Comparison of ENCODE assay signal across 9 cellular contexts in genomic region chr22:29994941-29995340, GRCh38.
DNase-seq lines count a peak whose midpoint lies in the region; ATAC-seq and TF ChIP-seq lines count a peak whose summit lies in the region.
"Had no signal": no experiment of that assay in that cellular context is flagged by ENCODE, and none has a peak within 500 bp of the region (broad histone marks: within the 10 kb centered on the region; RNA-seq: fewer than 3 reads in every experiment).

No MANE protein-coding gene starts in this region.

- CTCF ChIA-PET in CD8-positive, alpha-beta T cell (lab: Charles Lee) = interaction anchor here (2.1 to 4.0 kb wide), 2 partner anchors 11 to 369 kb away, joined by 7 to 31 read pairs; no protein-coding TSS in a partner anchor
- CTCF ChIA-PET in naive thymus-derived CD4-positive, alpha-beta T cell (lab: Charles Lee) = no interaction called here

- H3K4me3 ChIP-seq in CD8-positive, alpha-beta T cell (ENCODE audit: low read depth, low read length) = no peak overlapping the region
- peak overlapping the region; percentile 41 to 44 for H3K4me3 ChIP-seq in duodenal mucosa (ENCODE audit: low read depth in 1 of 2, low read length in 2 of 2)
- no peak overlapping the region for H3K4me3 ChIP-seq in naive thymus-derived CD4-positive, alpha-beta T cell (ENCODE audit: low read length)

- intact Hi-C loops in CD8-positive, alpha-beta T cell (cut with DNase I, micrococcal nuclease) = loop anchor here in 1 of 2 experiments (5.0 kb wide), 1 partner anchor 108 kb away; no protein-coding TSS in a partner anchor
- intact Hi-C loops in naive thymus-derived CD4-positive, alpha-beta T cell (cut with micrococcal nuclease) = no loop called here

- peaks cover 14% of the 10 kb centered on the region for H3K36me3 ChIP-seq in CD8-positive, alpha-beta T cell (ENCODE audit: insufficient read depth, low read length)
- peaks cover 6 to 31% of the 10 kb centered on the region in 2 donors for H3K36me3 ChIP-seq in duodenal mucosa (ENCODE audit: control insufficient read depth in 1 of 2, insufficient read depth in 2 of 2, low read length in 2 of 2)
- H3K36me3 ChIP-seq in naive thymus-derived CD4-positive, alpha-beta T cell (ENCODE audit: control insufficient read depth in 2 of 3, insufficient read depth in 3 of 3, low read length in 3 of 3) = peaks cover 10 to 36% (median 13%) of the 10 kb centered on the region in 3 experiments

- no peaks in the 10 kb centered on the region for H3K27me3 ChIP-seq in CD8-positive, alpha-beta T cell (ENCODE audit: insufficient read depth, low read length)
- H3K27me3 ChIP-seq in duodenal mucosa (ENCODE audit: control insufficient read depth in 1 of 2, insufficient read depth in 2 of 2, low read length in 2 of 2) = no peaks in the 10 kb centered on the region
- H3K27me3 ChIP-seq in naive thymus-derived CD4-positive, alpha-beta T cell (ENCODE audit: control insufficient read depth in 2 of 2, insufficient read depth in 2 of 2, low read length in 2 of 2) = no peaks in the 10 kb centered on the region

- peaks cover 67% of the 10 kb centered on the region for H3K36me3 Mint-ChIP-seq in CD8-positive, alpha-beta T cell
- peaks cover 7 to 29% (median 12%) of the 10 kb centered on the region in 5 donors for H3K36me3 Mint-ChIP-seq in naive thymus-derived CD4-positive, alpha-beta T cell

- H3K4me1 ChIP-seq in CD8-positive, alpha-beta T cell (ENCODE audit: insufficient read depth, low read length) = no peaks in the 10 kb centered on the region
- peaks cover 10 to 15% of the 10 kb centered on the region in 2 donors for H3K4me1 ChIP-seq in duodenal mucosa (ENCODE audit: control insufficient read depth in 1 of 2, insufficient read depth in 2 of 2, low read length in 2 of 2)
- H3K4me1 ChIP-seq in naive thymus-derived CD4-positive, alpha-beta T cell (ENCODE audit: control insufficient read depth in 2 of 2, insufficient read depth in 2 of 2, low read length in 2 of 2) = no peaks in the 10 kb centered on the region

- no peaks in the 10 kb centered on the region for H3K9me3 Mint-ChIP-seq in CD8-positive, alpha-beta T cell
- no peaks in the 10 kb centered on the region for H3K9me3 Mint-ChIP-seq in naive thymus-derived CD4-positive, alpha-beta T cell

- no peak for DNase-seq in CD8-positive, alpha-beta T cell
- peak; percentile 55 for DNase-seq in NCI-H2029 treated with DMSO at 0.1 percent for 48 hours (lab: John Stamatoyannopoulos, UW)
- no peak for DNase-seq in naive thymus-derived CD4-positive, alpha-beta T cell
- DNase-seq in activated CD4-positive, alpha-beta T cell treated with anti-CD3 and anti-CD28 coated beads for 48 hours = no peak
- DNase-seq: MV-4-11 had no signal

- peaks cover 2% of the 10 kb centered on the region for H3K4me1 Mint-ChIP-seq in CD8-positive, alpha-beta T cell (ENCODE audit: low read depth)
- H3K4me1 Mint-ChIP-seq in naive thymus-derived CD4-positive, alpha-beta T cell = peaks cover 0 to 9% (median 4%) of the 10 kb centered on the region in 7 donors

- no peaks in the 10 kb centered on the region for H3K9me3 ChIP-seq in CD8-positive, alpha-beta T cell (ENCODE audit: low read length)
- H3K9me3 ChIP-seq in duodenal mucosa (ENCODE audit: control insufficient read depth in 1 of 2, low read length in 2 of 2) = no peaks in the 10 kb centered on the region
- H3K9me3 ChIP-seq in naive thymus-derived CD4-positive, alpha-beta T cell (ENCODE audit: control insufficient read depth in 2 of 3, low read length in 3 of 3) = no peaks in the 10 kb centered on the region

- no peaks in the 10 kb centered on the region for H3K27me3 Mint-ChIP-seq in CD8-positive, alpha-beta T cell (ENCODE audit: low read depth)
- H3K27me3 Mint-ChIP-seq in naive thymus-derived CD4-positive, alpha-beta T cell = no peaks in the 10 kb centered on the region

- H3K4me3 Mint-ChIP-seq in CD8-positive, alpha-beta T cell = no peak overlapping the region
- no peak overlapping the region for H3K4me3 Mint-ChIP-seq in naive thymus-derived CD4-positive, alpha-beta T cell

- H3K27ac ChIP-seq in CD8-positive, alpha-beta T cell (ENCODE audit: low read depth, low read length) = no peak overlapping the region
- peak overlapping the region; percentile 3 for H3K27ac ChIP-seq in duodenal mucosa (ENCODE audit: low read depth, low read length)
- H3K27ac ChIP-seq in naive thymus-derived CD4-positive, alpha-beta T cell (ENCODE audit: low read depth, low read length) = no peak overlapping the region

- POLR2A ChIA-PET in CD8-positive, alpha-beta T cell (lab: Charles Lee) = no interaction called here
- POLR2A ChIA-PET in naive thymus-derived CD4-positive, alpha-beta T cell (lab: Charles Lee) = no interaction called here

- no peak for ATAC-seq in CD8-positive, alpha-beta T cell
- no peak for ATAC-seq in naive thymus-derived CD4-positive, alpha-beta T cell
- ATAC-seq in GM19455 (IDR thresholded peaks at IDR 0.05; ENCODE audit: unreplicated experiment) (no peak), HG02885 (IDR thresholded peaks at IDR 0.05; ENCODE audit: poor library complexity, unreplicated experiment) (no peak), GM21737 (IDR thresholded peaks at IDR 0.05; ENCODE audit: unreplicated experiment) (no peak)

- no peak for TF ChIP-seq CTCF in CD8-positive, alpha-beta T cell (IDR thresholded peaks at IDR 0.05)

- H3K27ac Mint-ChIP-seq in CD8-positive, alpha-beta T cell = peak overlapping the region; percentile 78
- peak overlapping the region in 8 of 9 donors; percentile 11 to 77 (median 43) for H3K27ac Mint-ChIP-seq in naive thymus-derived CD4-positive, alpha-beta T cell

- no peak overlapping the region for H3K9ac ChIP-seq in duodenal mucosa (ENCODE audit: low read depth in 1 of 2, low read length in 2 of 2)

Comparison
In these comparisons a context has a peak if more than half of its experiments do, and no peak if none do; other contexts are left out.
1. H3K4me3 ChIP-seq: peak in duodenal mucosa (2 of 2); none in CD8-positive, alpha-beta T cell (single experiment) and naive thymus-derived CD4-positive, alpha-beta T cell (single experiment).